Comparison of ENCODE assay signal across 20 cellular contexts in genomic region chr17:35179379-35179778, GRCh38. TPM values are rescaled to one million over a fixed set of nuclear protein-coding genes. Genes with fewer than 3 reads are reported as not detected.
"Had no signal": no experiment of that assay in that cellular context is flagged by ENCODE, and none has a peak within 500 bp of the region (broad histone marks: within the 10 kb centered on the region; RNA-seq: fewer than 3 reads in every experiment).

No MANE protein-coding gene starts in this region.

RNA-seq across cellular contexts. Expression of gene SLC35G3, which starts 14.8 kb away (rescaled TPM):
- total RNA-seq: natural killer cell, neural crest cell, omental fat pad, osteocyte, pancreas, posterior vena cava, pulmonary artery endothelial cell, right atrium auricular region, sciatic nerve, smooth muscle cell, spleen, stomach, subcutaneous adipose tissue, temporal lobe, thoracic aorta, thyroid gland, tibial nerve, upper lobe of left lung, ureter, vagina had no signal
- polyA plus RNA-seq: pancreas, smooth muscle cell had no signal

RNA-seq across cellular contexts. Expression of gene UNC45B, which starts 31.8 kb away (rescaled TPM):
- total RNA-seq: neural crest cell, osteocyte, posterior vena cava, pulmonary artery endothelial cell, smooth muscle cell, subcutaneous adipose tissue, temporal lobe, thoracic aorta, thyroid gland, tibial nerve, vagina had no signal
- polyA plus RNA-seq: smooth muscle cell had no signal

RNA-seq across cellular contexts. Expression of gene FNDC8, which starts 58.0 kb away (rescaled TPM):
- total RNA-seq: natural killer cell, neural crest cell, omental fat pad, osteocyte, pancreas, posterior vena cava, pulmonary artery endothelial cell, right atrium auricular region, sciatic nerve, smooth muscle cell, spleen, stomach, subcutaneous adipose tissue, temporal lobe, thoracic aorta, thyroid gland, tibial nerve, upper lobe of left lung, ureter, vagina had no signal
- polyA plus RNA-seq: pancreas, smooth muscle cell, stomach had no signal
